Comparison of ENCODE assay signal across 8 cellular contexts in genomic region chr16:70685938-70686375, GRCh38. TPM values are rescaled to one million over a fixed set of nuclear protein-coding genes. Genes with fewer than 3 reads are reported as not detected.
DNase-seq lines count a peak whose midpoint lies in the region; ATAC-seq, FAIRE-seq and TF ChIP-seq lines count a peak whose summit lies in the region.

TSS of gene MTSS2 (minus strand) at chr16:70686053. CDS start at chr16:70685791, 262 bp downstream.

- H3K14ac ChIP-seq in IMR-90 (replicated peaks; ENCODE audit: low read depth, low read length): peak within 1 kb of the TSS; percentile 93

- H3K9me1 ChIP-seq in IMR-90 (ENCODE audit: insufficient read depth, low read length) (peaks cover 37% of the 10 kb centered on the region), keratinocyte (ENCODE audit: control insufficient read depth, extremely low read depth, insufficient read depth, low read length) (no peaks in the 10 kb centered on the region)

- H2BK5ac ChIP-seq in IMR-90 (ENCODE audit: low read depth, low read length, poor library complexity, severe bottlenecking): peak within 1 kb of the TSS; percentile 85

- H3K4me1 ChIP-seq in IMR-90 (ENCODE audit: control insufficient read depth, insufficient read depth, low read length): peaks cover 61% of the 10 kb centered on the region
- peaks cover 54% of the 10 kb centered on the region for H3K4me1 ChIP-seq in keratinocyte (ENCODE audit: control insufficient read depth, extremely low read depth, insufficient read depth, low read length)

- no TSS peak for BruUV-seq in IMR-90 (replicated peaks; lab: Mats Ljungman, UMichigan)

- peak within 1 kb of the TSS; percentile 98 for H2AK9ac ChIP-seq in IMR-90 (replicated peaks; ENCODE audit: low read depth, low read length, poor library complexity)

- peak; percentile 70 for ATAC-seq in IMR-90 (ENCODE audit: low read depth)
- no peak for ATAC-seq in GM21515 (IDR thresholded peaks at IDR 0.05; ENCODE audit: unreplicated experiment)

- in situ Hi-C loops in IMR-90 (cut with MboI; ENCODE audit: low sequenced_read_pairs): loop anchor here (5.0 to 25.0 kb wide), 2 partner anchors 51 to 676 kb away; partner anchors contain the start of gene CALB2
- in situ Hi-C loops in SK-MEL-5 (cut with HindIII; ENCODE audit: low pct_unique_long_range_greater_than_20kb, low sequenced_read_pairs): no loop called here

- H3K9me3 ChIP-seq in IMR-90 (ENCODE audit: control insufficient read depth, insufficient read depth, low read length): no peaks in the 10 kb centered on the region
- H3K9me3 ChIP-seq in keratinocyte (ENCODE audit: control insufficient read depth, low read depth, low read length): no peaks in the 10 kb centered on the region

- H3K4ac ChIP-seq in IMR-90 (ENCODE audit: low read depth, low read length): peak within 1 kb of the TSS; percentile 99

- intact Hi-C loops in IMR-90 (cut with micrococcal nuclease): loop anchor here (1.0 to 5.0 kb wide), 2 partner anchors 52 to 671 kb away; partner anchors contain the start of gene CALB2

- H3K4me2 ChIP-seq in IMR-90 (ENCODE audit: low read depth, low read length) (peak within 1 kb of the TSS; percentile 78), keratinocyte (ENCODE audit: control insufficient read depth, extremely low read depth, insufficient read depth, low read depth, low read length) (peak within 1 kb of the TSS; percentile 99)

- dilution Hi-C loops in IMR-90 (cut with HindIII; ENCODE audit: low sequenced_read_pairs, unreplicated experiment): no loop called here
- dilution Hi-C loops in keratinocyte (cut with MboI; ENCODE audit: extremely low pct_ligation_motif_present, low sequenced_read_pairs): no loop called here

- H4K91ac ChIP-seq in IMR-90 (ENCODE audit: insufficient read depth, low read depth, low read length): peak within 1 kb of the TSS; percentile 97

- H3K36me3 ChIP-seq in IMR-90 (ENCODE audit: control insufficient read depth, insufficient read depth, low read length): peaks cover 14% of the 10 kb centered on the region
- H3K36me3 ChIP-seq in keratinocyte (ENCODE audit: control insufficient read depth in 2 of 2, extremely low read depth in 1 of 2, insufficient read depth in 2 of 2, low read length in 2 of 2): peaks cover 2 to 10% of the 10 kb centered on the region in 2 experiments

- WGBS in IMR-90 (ENCODE audit: extremely low coverage in 2 of 2, insufficient read length in 1 of 2), 2 experiments: 0% methylated on average over 1 of the region's 72 CpGs; no CpG with 5 or more reads in 1 of the 2 experiments

- peak within 1 kb of the TSS; percentile 93 for H2BK120ac ChIP-seq in IMR-90 (ENCODE audit: low read depth, low read length)

- DNase-seq in DMS 273 (lab: John Stamatoyannopoulos, UW; ENCODE audit: unreplicated experiment) (peak; percentile 97), IMR-90 (peak; percentile 85), SK-MEL-5 (ENCODE audit: low read depth, low spot score) (peak; percentile 35), coronary artery (ENCODE audit: low spot score) (no peak), keratinocyte (ENCODE audit: low read depth, low spot score) (no peak), smooth muscle cell of the brain vasculature (ENCODE audit: low read depth, low spot score) (peak; percentile 70), SKM-1 (lab: John Stamatoyannopoulos, UW; ENCODE audit: unreplicated experiment) (no peak)

- H3K27ac ChIP-seq in IMR-90 (ENCODE audit: insufficient read depth, low read length): peak within 1 kb of the TSS; percentile 92
- peak within 1 kb of the TSS; percentile 96 to 100 for H3K27ac ChIP-seq in coronary artery
- peak within 1 kb of the TSS; percentile 30 for H3K27ac ChIP-seq in keratinocyte (ENCODE audit: control insufficient read depth, insufficient read depth, low read length)

- H3K18ac ChIP-seq in IMR-90 (ENCODE audit: low read depth, low read length): peak within 1 kb of the TSS; percentile 58

- H4K8ac ChIP-seq in IMR-90 (ENCODE audit: low read depth in 2 of 2, low read length in 2 of 2): peak within 1 kb of the TSS; percentile 88 to 98

- H3K79me1 ChIP-seq in IMR-90 (ENCODE audit: low read depth in 1 of 2, low read length in 2 of 2): peaks cover 0 to 67% of the 10 kb centered on the region in 2 experiments

- H3K79me2 ChIP-seq in keratinocyte (ENCODE audit: control insufficient read depth, insufficient read depth, low read length): peaks cover 44% of the 10 kb centered on the region

- POLR2A ChIA-PET in IMR-90 (lab: Charles Lee; ENCODE audit: unreplicated experiment): interaction anchor here (1.4 kb wide), 1 partner anchor 17 kb away, joined by 4 read pairs; no protein-coding TSS in a partner anchor

- peak within 1 kb of the TSS; percentile 97 for H2AK5ac ChIP-seq in IMR-90 (ENCODE audit: low read depth, low read length)

- H2BK15ac ChIP-seq in IMR-90 (ENCODE audit: low read depth, low read length): peak within 1 kb of the TSS; percentile 54; the same call in 2 of the 3 replicates

- H3K4me3 ChIP-seq in IMR-90 (ENCODE audit: insufficient read depth, low read depth, low read length) (peak within 1 kb of the TSS; percentile 90), coronary artery (peak within 1 kb of the TSS; percentile 86), keratinocyte (ENCODE audit: control insufficient read depth in 2 of 3, extremely low read depth in 1 of 3, insufficient read depth in 2 of 3, low read depth in 1 of 3, low read length in 3 of 3) (peak within 1 kb of the TSS; percentile 74 to 81 (median 78))

- TF ChIP-seq POLR2A in IMR-90 (IDR thresholded peaks at IDR 0.05; ENCODE audit: low read depth, low read length): no peak

- H4K5ac ChIP-seq in IMR-90 (ENCODE audit: low read depth, low read length): peak within 1 kb of the TSS; percentile 75

- H2BK20ac ChIP-seq in IMR-90 (ENCODE audit: low read depth, low read length): peak within 1 kb of the TSS; percentile 61

- H3K27me3 ChIP-seq in IMR-90 (ENCODE audit: control insufficient read depth, insufficient read depth, low read length): no peaks in the 10 kb centered on the region
- no peaks in the 10 kb centered on the region for H3K27me3 ChIP-seq in keratinocyte (ENCODE audit: control insufficient read depth, extremely low read depth, insufficient read depth, low read length)

- no peak for TF ChIP-seq RAD21 in IMR-90 (IDR thresholded peaks at IDR 0.05; ENCODE audit: low read length)

- peak within 1 kb of the TSS; percentile 78 for H3K56ac ChIP-seq in IMR-90 (ENCODE audit: extremely low read depth, insufficient read depth, low read length)

- peak within 1 kb of the TSS; percentile 96 for H3K23ac ChIP-seq in IMR-90 (ENCODE audit: low read depth, low read length)

- peak within 1 kb of the TSS; percentile 93 for H3K9ac ChIP-seq in IMR-90 (ENCODE audit: low read depth, low read length)
- H3K9ac ChIP-seq in keratinocyte (ENCODE audit: control insufficient read depth, extremely low read depth, insufficient read depth, low read length): peak within 1 kb of the TSS; percentile 71

- TF ChIP-seq CTCF in IMR-90 (conservative IDR thresholded peaks at IDR 0.05; ENCODE audit: low read depth, low read length) (0 out of 2 replicates have a peak, but pooled peaks have one; percentile 2), coronary artery (IDR thresholded peaks at IDR 0.05) (no peak), keratinocyte (optimal IDR thresholded peaks at IDR 0.05 in 1 of 3, IDR thresholded peaks at IDR 0.05 in 1 of 3, conservative IDR thresholded peaks at IDR 0.05 in 1 of 3; ENCODE audit: extremely low read depth in 1 of 3, insufficient read depth in 2 of 3, low read length in 3 of 3) (no peak)

- CTCF ChIA-PET in IMR-90 (lab: Yijun Ruan, JAX): interaction anchor here (1.4 to 1.9 kb wide), 2 partner anchors 29 to 84 kb away, joined by 3 to 6 read pairs; no protein-coding TSS in a partner anchor

- no peak for FAIRE-seq in keratinocyte (lab: Jason Lieb, UNC)

- H2AFZ ChIP-seq in IMR-90 (replicated peaks; ENCODE audit: low read length, poor library complexity) (peak within 1 kb of the TSS; percentile 83), keratinocyte (ENCODE audit: control insufficient read depth, low read length) (peak within 1 kb of the TSS; percentile 3)

- peaks cover 43% of the 10 kb centered on the region for H4K20me1 ChIP-seq in IMR-90 (ENCODE audit: insufficient read depth, low read length)
- H4K20me1 ChIP-seq in keratinocyte (ENCODE audit: control insufficient read depth, extremely low read depth, insufficient read depth, low read length): peaks cover 6% of the 10 kb centered on the region

TF ChIP-seq in IMR-90, 13 proteins besides CTCF, POLR2A, EP300 and RAD21:
- peak; percentile 58 for TF ChIP-seq BHLHE40 (IDR thresholded peaks at IDR 0.05; ENCODE audit: low read depth, low read length)
- TF ChIP-seq MAZ (IDR thresholded peaks at IDR 0.05; ENCODE audit: borderline replicate concordance, low read depth, low read length): peak; percentile 99
- TF ChIP-seq USF2 (IDR thresholded peaks at IDR 0.05; ENCODE audit: low read depth, low read length): peak; percentile 96
- peak; percentile 5; the same call in 1 of the 2 replicates for TF ChIP-seq SMC3 (IDR thresholded peaks at IDR 0.05; ENCODE audit: low read depth, low read length)
- no peak for TF ChIP-seq CEBPB (IDR thresholded peaks at IDR 0.05; ENCODE audit: low read depth, low read length)
- peak; percentile 75 for TF ChIP-seq MXI1 (IDR thresholded peaks at IDR 0.05; ENCODE audit: borderline replicate concordance, low read depth, low read length)
- no peak for TF ChIP-seq CHD1 (IDR thresholded peaks at IDR 0.05; ENCODE audit: low read depth, low read length)

RNA-seq across cellular contexts. Expression of gene MTSS2, which starts in this region (rescaled TPM):
- 8.9 and 9.1 TPM in 2 replicates for total RNA-seq in IMR-90 (2012; rRNA removed)
- polyA plus RNA-seq in IMR-90 (2012; rRNA removed) (86.2 and 108 TPM in 2 replicates), keratinocyte (13.3 to 22.3 TPM (median 21.8 TPM) in 3 replicates)
- 69.9 and 88.4 TPM in 2 replicates for polyA plus RNA-seq in IMR-90 (2012; cell fraction: cytosol; rRNA removed)
- 148 and 251 TPM in 2 replicates for polyA plus RNA-seq in IMR-90 (2012; cell fraction: nucleus; rRNA removed; ENCODE audit: low replicate concordance)
- 1.7 and 4.0 TPM in 2 replicates for total RNA-seq in SK-MEL-5 (2014; rRNA removed; shearing (Covaris generic))
- 7.6 and 15.8 TPM in 2 replicates for polyA plus RNA-seq in SK-MEL-5 (2015; cell fraction: cytosol; rRNA removed)
- 16.8 and 18.0 TPM in 2 replicates for polyA plus RNA-seq in SK-MEL-5 (2015; cell fraction: nucleus; rRNA removed)
- 24.4 TPM for polyA plus RNA-seq in keratinocyte (2011; ENCODE audit: low read depth)
- 15.5 and 40.8 TPM in 2 replicates for polyA plus RNA-seq in keratinocyte (2011; cell fraction: cytosol; rRNA removed)
- polyA plus RNA-seq in keratinocyte (2011; cell fraction: nucleus; rRNA removed): 38.5 and 49.9 TPM in 2 replicates
- 16.8 and 39.7 TPM in 2 replicates for polyA plus RNA-seq in keratinocyte (2012; ENCODE audit: low replicate concordance)
- polyA minus RNA-seq in keratinocyte: 12.8 to 45.1 TPM (median 20.7 TPM) in 3 replicates
- 52.2 TPM for polyA minus RNA-seq in keratinocyte (2011; cell fraction: cytosol; rRNA and poly(A)+ RNA removed)
- 20.7 and 31.0 TPM in 2 replicates for polyA minus RNA-seq in keratinocyte (2011; cell fraction: nucleus; rRNA and poly(A)+ RNA removed)

Comparison
In these comparisons a context has a peak if more than half of its experiments do, and no peak if none do; other contexts are left out.
1. DNase-seq: peak in DMS 273 (single experiment), IMR-90 (single experiment), SK-MEL-5 (single experiment) and smooth muscle cell of the brain vasculature (single experiment); none in coronary artery (single experiment), keratinocyte (single experiment) and SKM-1 (single experiment).
2. H3K27ac ChIP-seq: peak in every context shown above with its lines; median percentile 98 in coronary artery; 92 in IMR-90; 30 in keratinocyte.
3. Peak in every context shown above with its lines, with median percentiles within 50 percentile points of each other: H3K4me3 ChIP-seq.